Comparison of ENCODE assay signal across 15 cellular contexts in genomic region chr13:70237131-70237530, GRCh38.
DNase-seq lines count a peak whose midpoint lies in the region; ATAC-seq and TF ChIP-seq lines count a peak whose summit lies in the region.
"Had no signal": no experiment of that assay in that cellular context is flagged by ENCODE, and none has a peak within 500 bp of the region (broad histone marks: within the 10 kb centered on the region; RNA-seq: fewer than 3 reads in every experiment).

No MANE protein-coding gene starts in this region.

- no peak for TF ChIP-seq CTCF in SK-N-SH (IDR thresholded peaks at IDR 0.05)
- TF ChIP-seq CTCF in astrocyte of the spinal cord (IDR thresholded peaks at IDR 0.05; ENCODE audit: low read depth, low read length), result no peak

- no peak for DNase-seq in SK-N-SH
- peak; percentile 13 for DNase-seq in astrocyte of the spinal cord (ENCODE audit: low read depth, low spot score)
- peak; percentile 9 for DNase-seq in kidney tubule cell (ENCODE audit: low spot score)
- no peak for DNase-seq in GM19238 (ENCODE audit: insufficient read length, low spot score)
- no peak for DNase-seq in SW 1271 (lab: John Stamatoyannopoulos, UW)
- no peak for DNase-seq in KBM-7
- DNase-seq: AML-193; CD8-positive, alpha-beta memory T cell; DMS53; GOT3 had no signal

- H3K4me3 ChIP-seq in SK-N-SH (ENCODE audit: low read depth in 2 of 2, low read length in 1 of 2) (no peak overlapping the region), astrocyte of the spinal cord (ENCODE audit: low read depth, low read length) (no peak overlapping the region)
- H3K4me3 ChIP-seq: BLaER1, HAP-1 had no signal

- no peaks in the 10 kb centered on the region for H4K20me1 ChIP-seq in SK-N-SH (ENCODE audit: insufficient read depth)
- H4K20me1 ChIP-seq: BLaER1 had no signal

- ATAC-seq in SK-N-SH treated with all-trans-retinoic acid at 6 μM for 48 hours, result no peak
- ATAC-seq in HG02970 (IDR thresholded peaks at IDR 0.05; ENCODE audit: low FRiP score, unreplicated experiment), result no peak

- no peak overlapping the region for H3K9ac ChIP-seq in SK-N-SH
- H3K9ac ChIP-seq: BLaER1 had no signal

- no peaks in the 10 kb centered on the region for H3K9me2 ChIP-seq in SK-N-SH

- no peaks in the 10 kb centered on the region for H3K79me2 ChIP-seq in SK-N-SH (ENCODE audit: insufficient read depth)

- CTCF ChIA-PET in SK-N-SH (lab: Yijun Ruan, JAX), result no interaction called here

- POLR2A ChIA-PET in SK-N-SH (lab: Yijun Ruan, JAX), result no interaction called here

- no peak overlapping the region for H3K4me2 ChIP-seq in SK-N-SH
- H3K4me2 ChIP-seq: BLaER1 had no signal

- no peak for TF ChIP-seq EP300 in SK-N-SH (IDR thresholded peaks at IDR 0.05; ENCODE audit: borderline replicate concordance in 1 of 2, low read depth in 1 of 2, low read length in 1 of 2)

- in situ Hi-C loops in astrocyte of the spinal cord (cut with HindIII; ENCODE audit: low sequenced_read_pairs), result no loop called here
- in situ Hi-C loops in KBM-7 (cut with MboI; ENCODE audit: low pct_unique_long_range_greater_than_20kb, low sequenced_read_pairs), result no loop called here

- no peaks in the 10 kb centered on the region for H3K4me1 ChIP-seq in SK-N-SH (ENCODE audit: control insufficient read depth in 1 of 2, insufficient read depth in 2 of 2, low read depth in 1 of 2, low read length in 1 of 2)
- H3K4me1 ChIP-seq: BLaER1, HAP-1 had no signal

- H3F3A ChIP-seq in SK-N-SH (replicated peaks; ENCODE audit: insufficient read depth), result no peaks in the 10 kb centered on the region

- no peak overlapping the region for H2AFZ ChIP-seq in SK-N-SH (ENCODE audit: low read depth)

- no peak for TF ChIP-seq RAD21 in SK-N-SH (IDR thresholded peaks at IDR 0.05; ENCODE audit: low read length)

- no peaks in the 10 kb centered on the region for H3K36me3 ChIP-seq in SK-N-SH (replicated peaks in 1 of 2; ENCODE audit: control insufficient read depth in 1 of 2, insufficient read depth in 2 of 2, low read length in 1 of 2)
- H3K36me3 ChIP-seq: BLaER1, HAP-1 had no signal

- no peak overlapping the region for H3K27ac ChIP-seq in SK-N-SH (ENCODE audit: low read depth in 2 of 2, low read length in 1 of 2)
- H3K27ac ChIP-seq: 22Rv1, BLaER1 had no signal

- H3K9me3 ChIP-seq in SK-N-SH, result no peaks in the 10 kb centered on the region
- H3K9me3 ChIP-seq: BLaER1, HAP-1 had no signal

- no peaks in the 10 kb centered on the region for H3K27me3 ChIP-seq in SK-N-SH (ENCODE audit: insufficient read depth)
- H3K27me3 ChIP-seq: BLaER1 had no signal

TF ChIP-seq in SK-N-SH treated with all-trans-retinoic acid at 6 μM for 48 hours, 23 proteins besides CTCF, POLR2A, EP300 and RAD21:
- TF ChIP-seq ISL1 (CRISPR knock-in tag; IDR thresholded peaks at IDR 0.05), result peak; percentile 68
- no peak for TF ChIP-seq OSR1 (CRISPR knock-in tag; IDR thresholded peaks at IDR 0.05)
TF ChIP-seq in SK-N-SH treated with all-trans-retinoic acid at 6 μM for 48 hours: peak in this region for 1.

TF ChIP-seq in SK-N-SH, 30 proteins besides CTCF, POLR2A, EP300 and RAD21:
- no peak for TF ChIP-seq RCOR1 (IDR thresholded peaks at IDR 0.05; ENCODE audit: low read length)
- TF ChIP-seq IRF3 (IDR thresholded peaks at IDR 0.05; ENCODE audit: low read depth, low read length), result no peak
- TF ChIP-seq MXI1 (IDR thresholded peaks at IDR 0.05; ENCODE audit: low read depth, low read length), result no peak
- no peak for TF ChIP-seq TCF12 (IDR thresholded peaks at IDR 0.05)
- no peak for TF ChIP-seq FOSL2 (IDR thresholded peaks at IDR 0.05; ENCODE audit: borderline replicate concordance, low read depth)
- TF ChIP-seq GATA2 (CRISPR knock-in tag; IDR thresholded peaks at IDR 0.05), result no peak
- TF ChIP-seq YY1 (IDR thresholded peaks at IDR 0.05; ENCODE audit: low read depth), result no peak
- no peak for TF ChIP-seq REST (IDR thresholded peaks at IDR 0.05; ENCODE audit: low read depth, low read length)
- TF ChIP-seq GABPA (IDR thresholded peaks at IDR 0.05; ENCODE audit: low read depth), result no peak
- TF ChIP-seq RXRA (IDR thresholded peaks at IDR 0.05; ENCODE audit: borderline replicate concordance, low read depth), result no peak
- no peak for TF ChIP-seq SIN3A (IDR thresholded peaks at IDR 0.05; ENCODE audit: borderline replicate concordance, low read depth, low read length)
- no peak for TF ChIP-seq POLR2AphosphoS5 (IDR thresholded peaks at IDR 0.05; ENCODE audit: low read depth, low read length)
- TF ChIP-seq TAF1 (IDR thresholded peaks at IDR 0.05; ENCODE audit: borderline replicate concordance, low read depth, low read length), result no peak
- TF ChIP-seq USF1 (IDR thresholded peaks at IDR 0.05; ENCODE audit: borderline replicate concordance, low read depth), result no peak
- no peak for TF ChIP-seq CHD2 (IDR thresholded peaks at IDR 0.05; ENCODE audit: low read length, partially characterized antibody)
- TF ChIP-seq ELF1 (IDR thresholded peaks at IDR 0.05), result no peak
- no peak for TF ChIP-seq FOXM1 (IDR thresholded peaks at IDR 0.05; ENCODE audit: low read depth)

Comparison
In these comparisons a context has a peak if more than half of its experiments do, and no peak if none do; other contexts are left out.
1. DNase-seq: peak in astrocyte of the spinal cord (single experiment) and kidney tubule cell (single experiment); none in SK-N-SH (single experiment), GM19238 (single experiment), SW 1271 (0 of 2) and KBM-7 (single experiment).